Comparison of ENCODE assay signal across 16 cellular contexts in the genomic region with DNA sequence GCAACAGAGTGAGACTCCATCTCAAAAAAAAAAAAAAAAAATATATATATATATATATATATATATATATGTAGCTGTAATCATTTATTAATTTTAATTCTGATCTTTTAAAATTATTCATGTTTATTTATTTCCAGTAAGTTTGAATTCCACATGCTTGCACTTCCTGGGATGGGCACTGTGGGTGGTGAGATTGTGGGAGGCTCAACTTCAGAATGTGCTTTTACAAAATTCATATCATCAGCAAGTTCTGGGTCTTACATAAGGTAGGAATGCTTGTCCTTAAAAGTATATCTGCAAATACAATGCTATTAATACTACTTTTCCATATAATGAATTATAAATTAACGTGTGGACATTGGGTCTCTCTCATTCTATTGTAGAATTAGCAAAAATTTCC.
"Had no signal": no experiment of that assay in that cellular context is flagged by ENCODE, and none has a peak within 500 bp of the region (broad histone marks: within the 10 kb centered on the region; RNA-seq: fewer than 3 reads in every experiment).

No MANE protein-coding gene starts in this region.

- H3K27ac ChIP-seq: colonic mucosa, esophagus muscularis mucosa, foreskin keratinocyte, gastroesophageal sphincter, heart right ventricle, left lung, lower lobe of right lung had no signal

- DNase-seq: colonic mucosa; cortex of kidney; effector CD8-positive, alpha-beta T cell; effector memory CD8-positive, alpha-beta T cell; foreskin keratinocyte; heart right ventricle; hippocampal formation; left cardiac atrium; left lung; left ventricle myocardium superior; lower lobe of right lung; mesenchymal stem cell; mucosa of descending colon; naive B cell had no signal
